In the genomic region with DNA sequence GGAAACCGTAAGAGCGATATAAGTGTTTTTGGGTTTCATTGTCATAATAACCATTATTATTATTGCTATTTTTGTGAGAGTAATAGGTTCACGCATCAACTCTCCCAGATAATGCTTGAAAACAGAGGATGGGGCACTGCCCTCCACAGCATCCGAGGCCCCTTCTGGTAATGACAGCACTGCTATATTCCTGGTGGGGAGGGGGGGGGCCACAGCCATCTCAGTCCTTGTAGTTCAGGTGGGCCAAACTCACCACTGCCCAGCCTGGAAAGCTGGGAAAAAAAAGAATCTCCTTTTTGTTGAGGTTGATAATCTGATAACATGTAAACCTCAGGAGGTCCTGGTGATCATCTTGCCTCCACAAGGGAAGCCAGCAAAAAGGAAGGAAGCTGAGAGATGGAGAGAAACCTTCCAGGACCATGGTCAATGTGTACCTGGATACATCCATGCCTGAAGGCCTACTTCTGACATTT, we compare ENCODE assay signal across 8 cellular contexts. TPM values are rescaled to one million over a fixed set of nuclear protein-coding genes. Genes with fewer than 3 reads are reported as not detected.
A peak's percentile ranks its signal among the peaks of the same experiment; 100 is the strongest.
DNase-seq lines count a peak whose midpoint lies in the region; ATAC-seq, FAIRE-seq and TF ChIP-seq lines count a peak whose summit lies in the region.

No MANE protein-coding gene starts in this region.

- TF ChIP-seq CTCF in adrenal gland (IDR thresholded peaks at IDR 0.05) (no peak), HepG2 (CRISPR knock-in tag; IDR thresholded peaks at IDR 0.05) (no peak), suprapubic skin (IDR thresholded peaks at IDR 0.05) (no peak)

- H3K27me3 Mint-ChIP-seq in activated CD4-positive, alpha-beta T cell treated with anti-CD3 and anti-CD28 coated beads, Interleukin-2, amount 10 ng/mL, durations not matched to agents 24 days and 14 days: no peaks in the 10 kb centered on the region

- H3K9me3 ChIP-seq in adrenal gland (replicated peaks in 1 of 3): no peaks in the 10 kb centered on the region
- no peaks in the 10 kb centered on the region for H3K9me3 ChIP-seq in HepG2 (ENCODE audit: low read length)
- no peaks in the 10 kb centered on the region for H3K9me3 ChIP-seq in suprapubic skin

- H3K27me3 ChIP-seq in adrenal gland (no peaks in the 10 kb centered on the region), HepG2 (ENCODE audit: control insufficient read depth in 1 of 2, insufficient read depth in 2 of 2, low read length in 2 of 2) (no peaks in the 10 kb centered on the region; a peak in 1 of 5 replicates), suprapubic skin (no peaks in the 10 kb centered on the region)

- WGBS in adrenal gland, 4 donors: 89 to 97% (median 95%) methylated on average over 4 of the region's 4 CpGs
- 99% methylated on average over 4 of the region's 4 CpGs for WGBS in HepG2 (ENCODE audit: low lambda C conversion rate)
- 91% methylated on average over 4 of the region's 4 CpGs for WGBS in suprapubic skin

- no peak for FAIRE-seq in HepG2 (lab: Jason Lieb, UNC)

- TF ChIP-seq EP300 in HepG2 (IDR thresholded peaks at IDR 0.05; ENCODE audit: low read depth in 2 of 2, low read length in 2 of 2) (no peak), HepG2 (CRISPR knock-in tag; IDR thresholded peaks at IDR 0.05; ENCODE audit: borderline replicate concordance) (no peak), suprapubic skin (IDR thresholded peaks at IDR 0.05) (no peak)

- H3K4me3 ChIP-seq in adrenal gland (peak overlapping the region in 2 of 4 donors; percentile 77 to 96), HepG2 (replicated peaks in 1 of 3; ENCODE audit: insufficient read depth in 1 of 3, low read depth in 2 of 3, low read length in 3 of 3) (peak overlapping the region; percentile 81 to 98 (median 93); a peak in 5 of 6 replicates), suprapubic skin (peak overlapping the region; percentile 99)

- H3K36me3 Mint-ChIP-seq in activated CD4-positive, alpha-beta T cell treated with anti-CD3 and anti-CD28 coated beads, Interleukin-2, amount 10 ng/mL, durations not matched to agents 24 days and 14 days (ENCODE audit: low read depth): peaks cover 7% of the 10 kb centered on the region

- TF ChIP-seq POLR2A in adrenal gland (IDR thresholded peaks at IDR 0.05) (no peak), HepG2 (IDR thresholded peaks at IDR 0.05; ENCODE audit: insufficient read depth in 1 of 2, low read depth in 2 of 2, low read length in 2 of 2) (no peak), suprapubic skin (IDR thresholded peaks at IDR 0.05) (no peak)

- H3K27ac ChIP-seq in adrenal gland (peak overlapping the region; percentile 92 to 100 (median 96)), HepG2 (ENCODE audit: extremely low read length, insufficient read depth, low read length) (peak overlapping the region; percentile 91), suprapubic skin (peak overlapping the region; percentile 98)

- H3K4me1 Mint-ChIP-seq in activated CD4-positive, alpha-beta T cell treated with anti-CD3 and anti-CD28 coated beads, Interleukin-2, amount 10 ng/mL, durations not matched to agents 24 days and 14 days: peaks cover 16% of the 10 kb centered on the region

- POLR2A ChIA-PET in HepG2 (lab: Yijun Ruan, JAX): interaction anchor here (0.7 to 4.4 kb wide), 8 partner anchors 8 to 104 kb away, joined by 3 to 85 read pairs (median 5); partner anchors contain the start of gene FBXO31

- ATAC-seq in HepG2: no peak
- ATAC-seq in GM18520 (IDR thresholded peaks at IDR 0.05; ENCODE audit: unreplicated experiment): no peak

- in situ Hi-C loops in HepG2 (cut with HindIII; ENCODE audit: extremely low pct_ligation_motif_present, low pct_unique_long_range_greater_than_20kb): no loop called here

- H4K20me1 ChIP-seq in HepG2 (ENCODE audit: insufficient read depth, low read length): no peaks in the 10 kb centered on the region

- peak overlapping the region; percentile 97 for H3K27ac Mint-ChIP-seq in activated CD4-positive, alpha-beta T cell treated with anti-CD3 and anti-CD28 coated beads, Interleukin-2, amount 10 ng/mL, durations not matched to agents 24 days and 14 days

- H3K4me3 Mint-ChIP-seq in activated CD4-positive, alpha-beta T cell treated with anti-CD3 and anti-CD28 coated beads, Interleukin-2, amount 10 ng/mL, durations not matched to agents 24 days and 14 days: peak overlapping the region; percentile 93

- DNase-seq in activated CD4-positive, alpha-beta T cell treated with anti-CD3 and anti-CD28 coated beads, Interleukin-2, amount 10 ng/mL, durations not matched to agents 24 days and 14 days: no peak
- no peak for DNase-seq in activated CD4-positive, alpha-beta T cell treated with anti-CD3 and anti-CD28 coated beads, Interleukin-2, amount 50 U/mL, for 48 hours
- DNase-seq in adrenal gland (peak in 1 of 7 donors; percentile 24), HepG2 (ENCODE audit: low spot score) (no peak), suprapubic skin (ENCODE audit: low spot score in 2 of 2) (peak in 1 of 2 donors; percentile 53), HK-2 (ENCODE audit: unreplicated experiment) (no peak), DMS79 treated with DMSO at 0.1 percent for 48 hours (lab: John Stamatoyannopoulos, UW) (no peak)

- BruUV-seq in HepG2 (replicated peaks; lab: Mats Ljungman, UMichigan): no TSS peak

- intact Hi-C loops in activated CD4-positive, alpha-beta T cell treated with anti-CD3 and anti-CD28 coated beads, Interleukin-2, amount 10 ng/mL, durations not matched to agents 24 days and 14 days (cut with micrococcal nuclease): loop anchor here (2.0 to 10.0 kb wide), 3 partner anchors 14 to 321 kb away; partner anchors contain the start of gene ZCCHC14
- intact Hi-C loops in adrenal gland (cut with DNase I): loop anchor here in 1 of 2 donors (10.0 kb wide), 1 partner anchor 318 kb away; no protein-coding TSS in a partner anchor
- intact Hi-C loops in HepG2 (cut with micrococcal nuclease; ENCODE audit: unreplicated experiment): loop anchor here (2.0 to 5.0 kb wide), 2 partner anchors 41 to 68 kb away; no protein-coding TSS in a partner anchor

- peak overlapping the region; percentile 91 for H3K4me2 ChIP-seq in HepG2 (ENCODE audit: low read depth, low read length)

- peaks cover 17% of the 10 kb centered on the region for H3K79me2 ChIP-seq in HepG2 (ENCODE audit: insufficient read depth, low read length)

- TF ChIP-seq RAD21 in HepG2 (CRISPR knock-in tag; IDR thresholded peaks at IDR 0.05): no peak

- H3K4me1 ChIP-seq in adrenal gland (replicated peaks in 1 of 2): peaks cover 8 to 10% of the 10 kb centered on the region in 2 donors
- H3K4me1 ChIP-seq in HepG2 (ENCODE audit: insufficient read depth, low read length): peaks cover 25% of the 10 kb centered on the region
- peaks cover 7% of the 10 kb centered on the region for H3K4me1 ChIP-seq in suprapubic skin

- H3K36me3 ChIP-seq in adrenal gland (replicated peaks in 1 of 2): no peaks in the 10 kb centered on the region
- no peaks in the 10 kb centered on the region for H3K36me3 ChIP-seq in HepG2 (replicated peaks in 1 of 2; ENCODE audit: control insufficient read depth in 1 of 2, insufficient read depth in 2 of 2, low read length in 2 of 2)
- no peaks in the 10 kb centered on the region for H3K36me3 ChIP-seq in suprapubic skin

- peak overlapping the region; percentile 97 for H3K9ac ChIP-seq in HepG2 (ENCODE audit: insufficient read depth, low read depth, low read length)

- H2AFZ ChIP-seq in HepG2 (ENCODE audit: low read length): no peak overlapping the region

- CTCF ChIA-PET in HepG2 (lab: Yijun Ruan, JAX; ENCODE audit: low intra/inter-chr PET ratio, low total read pairs): interaction anchor here (1.8 kb wide), 1 partner anchor 78 kb away, joined by 9 read pairs; no protein-coding TSS in a partner anchor

- no peaks in the 10 kb centered on the region for H3K9me3 Mint-ChIP-seq in activated CD4-positive, alpha-beta T cell treated with anti-CD3 and anti-CD28 coated beads, Interleukin-2, amount 10 ng/mL, durations not matched to agents 24 days and 14 days

RNA-seq across cellular contexts. Expression of gene C16orf95, which starts 0.7 kb away (rescaled TPM):
- 10.9 and 11.1 TPM in 2 replicates for total RNA-seq in activated CD4-positive, alpha-beta T cell treated with anti-CD3 and anti-CD28 coated beads, Interleukin-2, amount 10 ng/mL, durations not matched to agents 24 days and 14 days
- 1 to 10 TPM in 6 of 8 donors, under 1 TPM in 2; 0.67 to 9.9 (median 4.9) TPM for total RNA-seq in adrenal gland
- 1 to 10 TPM; 2.5 to 7.8 (median 7.1) TPM for polyA plus RNA-seq in adrenal gland
- total RNA-seq in HepG2 (2016; rRNA removed; fragmentation: Illumina TruSeq; extraction: Trizol): 7.2 and 8.6 TPM in 2 replicates
- total RNA-seq in HepG2 (2016; cell fraction: cytosol; rRNA removed; fragmentation: Illumina TruSeq; extraction: Trizol; ENCODE audit: low read depth): 20.8 and 21.6 TPM in 2 replicates
- total RNA-seq in HepG2 (2016; cell fraction: insoluble cytoplasmic fraction; rRNA removed; fragmentation: Illumina TruSeq; extraction: Trizol): 6.9 and 8.1 TPM in 2 replicates
- 15.4 and 16.2 TPM in 2 replicates for total RNA-seq in HepG2 (2016; cell fraction: membrane; rRNA removed; fragmentation: Illumina TruSeq; extraction: Trizol)
- 6.3 TPM in 2 replicates for total RNA-seq in HepG2 (2016; cell fraction: nucleus; rRNA removed; fragmentation: Illumina TruSeq; extraction: Trizol)
- polyA plus RNA-seq in HepG2 (2011; rRNA removed): 2.0 and 2.8 TPM in 2 replicates
- 1.3 and 3.1 TPM in 2 replicates for polyA plus RNA-seq in HepG2 (2011; cell fraction: cytosol; rRNA removed)
- polyA plus RNA-seq in HepG2 (2011; cell fraction: nucleus; rRNA removed): 4.1 and 5.0 TPM in 2 replicates
- 3.8 and 4.5 TPM in 2 replicates for polyA plus RNA-seq in HepG2 (2012)
- polyA plus RNA-seq in HepG2 (2016; cell fraction: cytosol; fragmentation: Illumina TruSeq; extraction: Trizol; ENCODE audit: low read depth): 14.5 and 18.3 TPM in 2 replicates
- 6.1 and 7.7 TPM in 2 replicates for polyA plus RNA-seq in HepG2 (2016; cell fraction: insoluble cytoplasmic fraction; fragmentation: Illumina TruSeq; extraction: Trizol; ENCODE audit: low read depth)
- 13.5 and 16.8 TPM in 2 replicates for polyA plus RNA-seq in HepG2 (2016; cell fraction: membrane; fragmentation: Illumina TruSeq; extraction: Trizol; ENCODE audit: low read depth)
- 7.1 and 7.6 TPM in 2 replicates for polyA plus RNA-seq in HepG2 (2016; cell fraction: nucleus; fragmentation: Illumina TruSeq; extraction: Trizol; ENCODE audit: insufficient read depth, low read depth)
- 2.1 and 2.6 TPM in 2 replicates for polyA minus RNA-seq in HepG2 (2011; rRNA and poly(A)+ RNA removed; ENCODE audit: low replicate concordance)
- 0.79 and 1.4 TPM in 2 replicates for polyA minus RNA-seq in HepG2 (2011; cell fraction: cytosol; rRNA and poly(A)+ RNA removed)
- 3.7 and 5.0 TPM in 2 replicates for polyA minus RNA-seq in HepG2 (2011; cell fraction: nucleus; rRNA and poly(A)+ RNA removed)
- 10 to 100 TPM in 1 of 4 donors, not detected in 3; 17.5 TPM for total RNA-seq in suprapubic skin
